14 cellular contexts compared by ENCODE assay signal in the genomic region with DNA sequence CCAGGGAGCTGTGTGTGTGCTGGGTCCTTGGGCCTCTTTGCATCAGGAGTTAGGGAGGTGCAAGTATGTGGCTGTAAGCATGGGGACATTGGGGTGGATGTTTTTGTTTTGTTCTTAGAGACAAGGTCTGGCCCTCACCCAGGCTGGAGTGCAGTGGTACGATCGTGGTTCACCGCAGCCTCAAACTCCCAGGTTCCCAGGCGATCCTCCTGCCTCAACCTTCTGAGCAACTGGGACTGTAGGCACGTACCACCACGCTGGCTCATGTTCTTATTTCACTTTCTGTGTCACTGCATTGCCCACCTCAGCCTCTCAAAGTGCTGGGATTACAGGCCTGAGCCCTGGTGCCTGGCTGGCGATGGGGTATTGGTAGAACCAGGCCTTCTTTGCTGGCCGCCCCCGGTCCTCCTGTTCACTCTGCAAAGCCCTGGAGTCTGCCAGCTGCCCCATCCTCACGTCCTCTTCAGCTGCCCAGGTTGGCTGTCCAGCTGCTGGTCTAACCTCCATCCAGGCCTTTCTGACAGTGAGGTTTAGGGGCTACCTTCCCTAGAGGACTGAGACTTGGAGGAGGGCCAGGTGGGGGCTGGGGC. TPM values are rescaled to one million over a fixed set of nuclear protein-coding genes. Genes with fewer than 3 reads are reported as not detected.
A peak's percentile ranks its signal among the peaks of the same experiment; 100 is the strongest.
DNase-seq lines count a peak whose midpoint lies in the region; ATAC-seq and TF ChIP-seq lines count a peak whose summit lies in the region.
"Had no signal": no experiment of that assay in that cellular context is flagged by ENCODE, and none has a peak within 500 bp of the region (broad histone marks: within the 10 kb centered on the region; RNA-seq: fewer than 3 reads in every experiment).

No MANE protein-coding gene starts in this region.

- H3K4me1 ChIP-seq in right cardiac atrium (ENCODE audit: control insufficient read depth, insufficient read depth, low read length), result peaks cover 30% of the 10 kb centered on the region
- no peaks in the 10 kb centered on the region for H3K4me1 ChIP-seq in PC-9 (replicated peaks; ENCODE audit: insufficient read depth)

- TF ChIP-seq CTCF in astrocyte of the spinal cord (IDR thresholded peaks at IDR 0.05; ENCODE audit: low read depth, low read length), result no peak
- no peak for TF ChIP-seq CTCF in PC-9 (conservative IDR thresholded peaks at IDR 0.05)

- ATAC-seq in right cardiac atrium (peak; percentile 1 to 4), HG02852 (IDR thresholded peaks at IDR 0.05; ENCODE audit: unreplicated experiment) (no peak), GM18858 (IDR thresholded peaks at IDR 0.05; ENCODE audit: unreplicated experiment) (no peak)
- ATAC-seq: HepG2 had no signal

- H3K4me3 ChIP-seq in astrocyte of the spinal cord (ENCODE audit: low read depth, low read length), result no peak overlapping the region
- no peak overlapping the region for H3K4me3 ChIP-seq in right cardiac atrium (ENCODE audit: low read length)
- H3K4me3 ChIP-seq in PC-9, result no peak overlapping the region

- H3K9me3 ChIP-seq in right cardiac atrium (ENCODE audit: control insufficient read depth, low read length), result no peaks in the 10 kb centered on the region
- H3K9me3 ChIP-seq in PC-9 (ENCODE audit: insufficient read depth, low read depth), result 0 out of 2 replicates have a peak, but pooled peaks cover under 1% of the 10 kb centered on the region

- intact Hi-C loops in right cardiac atrium (cut with DNase I) (no loop called here), PC-9 (cut with micrococcal nuclease; ENCODE audit: unreplicated experiment) (no loop called here)

- no TSS peak for BruUV-seq in PC-9 (replicated peaks; lab: Mats Ljungman, UMichigan)

- peaks cover 11% of the 10 kb centered on the region for H3F3A ChIP-seq in PC-9 (ENCODE audit: insufficient read depth, low read depth)

- POLR2A ChIA-PET in PC-9 (lab: Charles Lee; ENCODE audit: unreplicated experiment), result no interaction called here

- WGBS in right cardiac atrium, result 50% methylated on average over 10 of the region's 10 CpGs

- peaks cover 17% of the 10 kb centered on the region for H4K20me1 ChIP-seq in PC-9 (ENCODE audit: insufficient read depth)

- in situ Hi-C loops in astrocyte of the spinal cord (cut with HindIII; ENCODE audit: low sequenced_read_pairs), result no loop called here

- H2AFZ ChIP-seq in PC-9, result no peak overlapping the region

- H3K27me3 ChIP-seq in right cardiac atrium (ENCODE audit: control insufficient read depth, insufficient read depth) (no peaks in the 10 kb centered on the region), PC-9 (ENCODE audit: insufficient read depth, low read depth) (no peaks in the 10 kb centered on the region)

- 0 out of 2 replicates have a peak, but pooled peaks cover 2% of the 10 kb centered on the region for H3K79me2 ChIP-seq in PC-9 (ENCODE audit: low read depth)

- no peaks in the 10 kb centered on the region for H3K9me2 ChIP-seq in PC-9 (ENCODE audit: insufficient read depth)

- H3K36me3 ChIP-seq in PC-9 (ENCODE audit: low read depth), result no peaks in the 10 kb centered on the region

- DNase-seq in LHCN-M2 (ENCODE audit: low read depth), result peak; percentile 9
- DNase-seq in astrocyte of the spinal cord (ENCODE audit: low read depth, low spot score), result peak; percentile 66
- no peak for DNase-seq in right cardiac atrium
- DNase-seq in substantia nigra (lab: John Stamatoyannopoulos, UW), result no peak
- DNase-seq in T1000 (lab: John Stamatoyannopoulos, UW), result no peak
- DNase-seq in PC-9, result no peak
- DNase-seq: activated CD8-positive, alpha-beta memory T cell treated with anti-CD3 and anti-CD28 coated beads, Interleukin-2, amount 50 U/mL, for 4 hours; CD4-positive, alpha-beta T cell; NCI-H187 treated with DMSO at 0.1 percent for 48 hours; SIG-M5 had no signal

- CTCF ChIA-PET in PC-9 (lab: Charles Lee), result no interaction called here

- H3K27ac ChIP-seq in right cardiac atrium (ENCODE audit: low read length), result peak overlapping the region; percentile 26
- H3K27ac ChIP-seq in substantia nigra (ENCODE audit: low read depth, low read length, poor library complexity, severe bottlenecking), result peak overlapping the region; percentile 55
- H3K27ac ChIP-seq in PC-9, result no peak overlapping the region
- H3K27ac ChIP-seq: VCaP had no signal

- no peak overlapping the region for H3K4me2 ChIP-seq in PC-9

RNA-seq across cellular contexts. Expression of a gene that starts 0.9 kb away (rescaled TPM):
- total RNA-seq in LHCN-M2 (2014; rRNA removed) (5.8 and 6.2 TPM in 2 replicates), right cardiac atrium (100 to 1,000 TPM in 1 of 4 donors, 10 to 100 TPM in 3; 74.3 to 106 (median 88.5) TPM), PC-9 (2021) (36.4 and 38.2 TPM in 2 replicates)
- 5.4 TPM for polyA plus RNA-seq in LHCN-M2 (2012)
- polyA plus RNA-seq in right cardiac atrium, result 31.6 TPM

Comparison
In these comparisons a context has a peak if more than half of its experiments do, and no peak if none do; other contexts are left out.
1. DNase-seq: peak in LHCN-M2 (single experiment) and astrocyte of the spinal cord (single experiment); none in right cardiac atrium (0 of 3), substantia nigra (0 of 49), T1000 (single experiment) and PC-9 (0 of 2).
2. ATAC-seq: peak in right cardiac atrium (2 of 2); none in HG02852 (single experiment) and GM18858 (single experiment).